8 cellular contexts compared by ENCODE assay signal in the genomic region with DNA sequence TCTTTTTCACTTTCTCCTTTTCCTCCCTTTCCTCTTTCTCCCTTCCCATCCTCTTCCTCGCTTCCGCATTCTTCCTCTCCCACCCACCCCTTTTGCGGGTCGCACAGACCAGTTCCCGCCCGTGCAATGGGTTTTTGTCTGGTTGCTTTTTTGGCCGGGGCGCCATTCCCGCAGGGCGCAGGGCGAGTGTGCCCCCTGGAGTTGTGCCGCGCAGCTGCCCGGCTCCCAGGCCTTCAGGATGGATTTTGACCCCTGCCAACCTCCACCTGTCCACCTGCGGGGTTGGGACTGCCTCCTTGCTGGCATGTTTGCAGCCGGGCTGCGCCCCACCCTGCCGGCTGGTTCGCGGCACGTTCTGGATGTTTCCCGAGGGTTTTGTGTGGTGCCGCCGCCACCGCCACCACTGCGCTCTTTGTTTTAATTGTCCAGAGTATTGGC. TPM values are rescaled to one million over a fixed set of nuclear protein-coding genes. Genes with fewer than 3 reads are reported as not detected.
DNase-seq lines count a peak whose midpoint lies in the region; ATAC-seq and TF ChIP-seq lines count a peak whose summit lies in the region.

No MANE protein-coding gene starts in this region.

- ATAC-seq in HG03280 (IDR thresholded peaks at IDR 0.05; ENCODE audit: unreplicated experiment) (no peak), GM21360 (IDR thresholded peaks at IDR 0.05; ENCODE audit: unreplicated experiment) (no peak), HG03521 (IDR thresholded peaks at IDR 0.05; ENCODE audit: unreplicated experiment) (no peak)

- peaks cover 8% of the 10 kb centered on the region; the same call in 1 of the 2 replicates for H4K20me1 ChIP-seq in DOHH2 (ENCODE audit: control insufficient read depth, insufficient read depth, low read depth, low read length)

- H3K9me3 ChIP-seq in DOHH2 (ENCODE audit: control insufficient read depth, insufficient read depth, low read length), result no peaks in the 10 kb centered on the region
- no peaks in the 10 kb centered on the region for H3K9me3 ChIP-seq in mesodermal cell (ENCODE audit: control insufficient read depth, low read length)

- no peaks in the 10 kb centered on the region for H3K27me3 ChIP-seq in DOHH2 (ENCODE audit: control insufficient read depth, low read length)

- 1 to 5% methylated on average over 15 to 25 of the region's 26 CpGs for WGBS in mesodermal cell (ENCODE audit: insufficient coverage in 2 of 2), 2 experiments

- H3K4me1 ChIP-seq in DOHH2 (ENCODE audit: control insufficient read depth, low read length) (peaks cover 75% of the 10 kb centered on the region), mesodermal cell (ENCODE audit: control insufficient read depth, insufficient read depth, low read length, poor library complexity, severe bottlenecking) (peaks cover 31% of the 10 kb centered on the region)

- DNase-seq in NCI-H748 treated with DMSO at 0.1 percent for 48 hours (lab: John Stamatoyannopoulos, UW), result peak; percentile 16
- no peak for DNase-seq in NCI-H2196 treated with DMSO at 0.1 percent for 48 hours (lab: John Stamatoyannopoulos, UW; ENCODE audit: unreplicated experiment)

- H3K79me2 ChIP-seq in DOHH2 (ENCODE audit: control insufficient read depth, low read length), result peaks cover 93% of the 10 kb centered on the region

- peak overlapping the region; percentile 96 for H3K4me2 ChIP-seq in DOHH2 (ENCODE audit: low read length)

- H3K36me3 ChIP-seq in DOHH2 (ENCODE audit: control insufficient read depth, low read length), result peaks cover 81% of the 10 kb centered on the region
- no peaks in the 10 kb centered on the region for H3K36me3 ChIP-seq in mesodermal cell (ENCODE audit: control insufficient read depth, insufficient read depth, low read length)

- H3K9me2 ChIP-seq in DOHH2 (replicated peaks; ENCODE audit: control insufficient read depth, low read length), result no peaks in the 10 kb centered on the region

- H3K4me3 ChIP-seq in DOHH2 (ENCODE audit: low read length) (peak overlapping the region; percentile 92), mesodermal cell (ENCODE audit: extremely low read depth, insufficient read depth, low read length, poor library complexity, severe bottlenecking) (peak overlapping the region; percentile 43)

- H3K27ac ChIP-seq in DOHH2 (ENCODE audit: low read depth, low read length) (peak overlapping the region; percentile 98), cingulate gyrus (ENCODE audit: low read depth, low read length) (peak overlapping the region; percentile 19), mesodermal cell (ENCODE audit: low read depth, low read length, severe bottlenecking) (no peak overlapping the region)

- H3F3A ChIP-seq in DOHH2 (ENCODE audit: control insufficient read depth, insufficient read depth), result peaks cover 55% of the 10 kb centered on the region

- peak; percentile 78 for TF ChIP-seq CTCF in DOHH2 (IDR thresholded peaks at IDR 0.05; ENCODE audit: low read depth, low read length, poor library complexity, severe bottlenecking)

RNA-seq across cellular contexts. Expression of a gene that starts 0.6 kb away (rescaled TPM):
- 20.8 TPM for polyA plus RNA-seq in mesodermal cell (2013, experiment 1 of 2)
- polyA plus RNA-seq in mesodermal cell (2013, experiment 2 of 2), result 15.9 TPM

RNA-seq across cellular contexts. Expression of a gene that starts 50.7 kb away (rescaled TPM):
- 48.3 TPM for polyA plus RNA-seq in mesodermal cell (2013, experiment 1 of 2)
- polyA plus RNA-seq in mesodermal cell (2013, experiment 2 of 2), result 45.7 TPM
